15 cellular contexts compared by ENCODE assay signal in the genomic region with DNA sequence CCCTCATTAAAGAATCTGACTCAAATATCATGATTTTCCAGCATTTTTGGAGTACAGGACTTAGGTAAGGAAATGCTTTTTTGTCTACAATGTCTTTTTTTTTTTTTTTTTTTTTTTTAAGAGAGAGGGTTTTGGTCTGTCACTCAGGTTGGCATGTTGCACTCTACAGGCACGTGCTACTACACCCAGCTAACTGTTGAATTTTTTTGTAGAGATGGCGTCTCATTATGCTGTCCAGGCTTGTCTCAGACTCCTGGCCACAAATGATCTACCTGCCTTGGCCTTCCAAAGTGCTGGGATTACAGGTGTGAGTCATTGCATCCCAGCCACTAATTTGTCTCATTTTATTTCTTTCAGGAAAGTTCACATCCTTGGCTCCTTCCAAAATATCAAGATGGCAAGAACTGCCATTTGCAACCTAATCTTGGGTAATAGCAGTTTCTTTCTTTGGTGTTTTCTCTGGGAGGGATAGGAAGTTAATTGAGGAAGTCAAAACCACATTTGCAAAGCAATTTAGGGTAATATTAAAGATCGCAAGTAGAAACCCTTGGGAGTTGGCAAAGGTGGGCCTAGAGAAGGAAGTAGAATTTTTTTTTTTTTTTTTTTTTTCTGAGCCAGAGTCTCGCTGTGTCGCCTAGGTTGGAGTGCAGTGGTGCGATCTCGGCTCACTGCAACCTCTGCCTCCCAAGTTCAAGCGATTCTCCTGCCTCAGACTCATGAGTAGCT. TPM values are rescaled to one million over a fixed set of nuclear protein-coding genes. Genes with fewer than 3 reads are reported as not detected.
DNase-seq lines count a peak whose midpoint lies in the region; ATAC-seq and TF ChIP-seq lines count a peak whose summit lies in the region.
"Had no signal": no experiment of that assay in that cellular context is flagged by ENCODE, and none has a peak within 500 bp of the region (broad histone marks: within the 10 kb centered on the region; RNA-seq: fewer than 3 reads in every experiment).

No MANE protein-coding gene starts in this region.

- intact Hi-C loops in natural killer cell (cut with micrococcal nuclease) = no loop called here

- H3K27me3 Mint-ChIP-seq in natural killer cell treated with Interleukin-12 subunit alpha and Interleukin-12 subunit beta and Interleukin-15 and Interleukin-18, amount 100 ng/mL, for 72 hours = no peaks in the 10 kb centered on the region
- H3K27me3 Mint-ChIP-seq in natural killer cell (ENCODE audit: low read depth in 2 of 2) = no peaks in the 10 kb centered on the region
- no peaks in the 10 kb centered on the region for H3K27me3 Mint-ChIP-seq in chondrocyte (ENCODE audit: low read depth)
- no peaks in the 10 kb centered on the region for H3K27me3 Mint-ChIP-seq in stimulated activated naive B cell treated with anti-CD40 and anti-IgM and Interleukin-4, amounts not matched to agents 10 μg/mL and 1 μg/mL and 100 μg/mL, for 72 hours
- H3K27me3 Mint-ChIP-seq in T-helper 2 cell treated with Interferon-gamma antibody and Interleukin-4, amounts not matched to agents 5 μg/mL and 100 μg/mL, for 36 hours (ENCODE audit: low read depth) = no peaks in the 10 kb centered on the region

- H3K4me3 Mint-ChIP-seq in natural killer cell treated with Interleukin-12 subunit alpha and Interleukin-12 subunit beta and Interleukin-15 and Interleukin-18, amount 100 ng/mL, for 72 hours = no peak overlapping the region
- no peak overlapping the region for H3K4me3 Mint-ChIP-seq in natural killer cell
- H3K4me3 Mint-ChIP-seq in chondrocyte (ENCODE audit: unreplicated experiment) = no peak overlapping the region
- H3K4me3 Mint-ChIP-seq in stimulated activated naive B cell treated with anti-CD40 and anti-IgM and Interleukin-4, amounts not matched to agents 10 μg/mL and 1 μg/mL and 100 μg/mL, for 72 hours = no peak overlapping the region
- H3K4me3 Mint-ChIP-seq in T-helper 2 cell treated with Interferon-gamma antibody and Interleukin-4, amounts not matched to agents 5 μg/mL and 100 μg/mL, for 36 hours = no peak overlapping the region

- H3K9me3 Mint-ChIP-seq in natural killer cell treated with Interleukin-12 subunit alpha and Interleukin-12 subunit beta and Interleukin-15 and Interleukin-18, amount 100 ng/mL, for 72 hours = no peaks in the 10 kb centered on the region
- H3K9me3 Mint-ChIP-seq in natural killer cell (no peaks in the 10 kb centered on the region), chondrocyte (ENCODE audit: low read depth) (no peaks in the 10 kb centered on the region)
- H3K9me3 Mint-ChIP-seq in stimulated activated naive B cell treated with anti-CD40 and anti-IgM and Interleukin-4, amounts not matched to agents 10 μg/mL and 1 μg/mL and 100 μg/mL, for 72 hours = no peaks in the 10 kb centered on the region
- no peaks in the 10 kb centered on the region for H3K9me3 Mint-ChIP-seq in T-helper 2 cell treated with Interferon-gamma antibody and Interleukin-4, amounts not matched to agents 5 μg/mL and 100 μg/mL, for 36 hours

- H3K36me3 Mint-ChIP-seq in natural killer cell treated with Interleukin-12 subunit alpha and Interleukin-12 subunit beta and Interleukin-15 and Interleukin-18, amount 100 ng/mL, for 72 hours = peaks cover 7% of the 10 kb centered on the region
- H3K36me3 Mint-ChIP-seq in natural killer cell = peaks cover under 1% of the 10 kb centered on the region
- peaks cover 8% of the 10 kb centered on the region for H3K36me3 Mint-ChIP-seq in chondrocyte (ENCODE audit: low read depth)
- peaks cover 15 to 26% of the 10 kb centered on the region in 2 donors for H3K36me3 Mint-ChIP-seq in stimulated activated naive B cell treated with anti-CD40 and anti-IgM and Interleukin-4, amounts not matched to agents 10 μg/mL and 1 μg/mL and 100 μg/mL, for 72 hours
- peaks cover 13% of the 10 kb centered on the region for H3K36me3 Mint-ChIP-seq in T-helper 2 cell treated with Interferon-gamma antibody and Interleukin-4, amounts not matched to agents 5 μg/mL and 100 μg/mL, for 36 hours (ENCODE audit: low read depth)

- peaks cover 5% of the 10 kb centered on the region in 2 donors for H3K4me1 Mint-ChIP-seq in natural killer cell treated with Interleukin-12 subunit alpha and Interleukin-12 subunit beta and Interleukin-15 and Interleukin-18, amount 100 ng/mL, for 72 hours (ENCODE audit: low read depth in 2 of 2)
- H3K4me1 Mint-ChIP-seq in natural killer cell = peaks cover 2 to 7% of the 10 kb centered on the region in 2 donors
- no peaks in the 10 kb centered on the region for H3K4me1 Mint-ChIP-seq in chondrocyte (ENCODE audit: low read depth)
- H3K4me1 Mint-ChIP-seq in stimulated activated naive B cell treated with anti-CD40 and anti-IgM and Interleukin-4, amounts not matched to agents 10 μg/mL and 1 μg/mL and 100 μg/mL, for 72 hours = peaks cover 17 to 25% of the 10 kb centered on the region in 2 donors
- peaks cover 4% of the 10 kb centered on the region for H3K4me1 Mint-ChIP-seq in T-helper 2 cell treated with Interferon-gamma antibody and Interleukin-4, amounts not matched to agents 5 μg/mL and 100 μg/mL, for 36 hours (ENCODE audit: low read depth)

- H3K27ac Mint-ChIP-seq in natural killer cell treated with Interleukin-12 subunit alpha and Interleukin-12 subunit beta and Interleukin-15 and Interleukin-18, amount 100 ng/mL, for 72 hours = peak overlapping the region; percentile 19 to 33
- H3K27ac Mint-ChIP-seq in natural killer cell = no peak overlapping the region
- H3K27ac Mint-ChIP-seq in chondrocyte (ENCODE audit: unreplicated experiment) = peak overlapping the region; percentile 9
- H3K27ac Mint-ChIP-seq in stimulated activated naive B cell treated with anti-CD40 and anti-IgM and Interleukin-4, amounts not matched to agents 10 μg/mL and 1 μg/mL and 100 μg/mL, for 72 hours = peak overlapping the region; percentile 0
- H3K27ac Mint-ChIP-seq in T-helper 2 cell treated with Interferon-gamma antibody and Interleukin-4, amounts not matched to agents 5 μg/mL and 100 μg/mL, for 36 hours = no peak overlapping the region

- no peak for DNase-seq in natural killer cell treated with Interleukin-12 subunit alpha and Interleukin-12 subunit beta and Interleukin-15 and Interleukin-18, amount 100 ng/mL, for 72 hours (ENCODE audit: low spot score)
- no peak for DNase-seq in natural killer cell
- no peak for DNase-seq in chondrocyte (ENCODE audit: low spot score)
- DNase-seq in stimulated activated naive B cell treated with anti-CD40 and anti-IgM and Interleukin-4, amounts not matched to agents 10 μg/mL and 1 μg/mL and 100 μg/mL, for 72 hours = no peak
- DNase-seq in HUDEP-2 (lab: John Stamatoyannopoulos, UW; ENCODE audit: unreplicated experiment in 76 of 76) = no peak
- no peak for DNase-seq in T-helper 2 cell treated with Interferon-gamma antibody and Interleukin-4, amounts not matched to agents 5 μg/mL and 100 μg/mL, for 36 hours (ENCODE audit: low spot score)
- no peak for DNase-seq in NCI-H510A (lab: John Stamatoyannopoulos, UW)
- DNase-seq: ACHN; activated CD8-positive, alpha-beta memory T cell treated with anti-CD3 and anti-CD28 coated beads for 24 hours; effector CD8-positive, alpha-beta T cell; gastrocnemius medialis; mucosa of descending colon; NCI-H1105 treated with DMSO at 0.1 percent for 48 hours; NCI-H2227 treated with DMSO at 0.1 percent for 48 hours had no signal

- no peak for TF ChIP-seq CTCF in natural killer cell (IDR thresholded peaks at IDR 0.05)
- no peak for TF ChIP-seq CTCF in chondrocyte (IDR thresholded peaks at IDR 0.05)

- ATAC-seq in natural killer cell treated with Interleukin-12 subunit alpha and Interleukin-12 subunit beta and Interleukin-15 and Interleukin-18, amount 100 ng/mL, for 72 hours = no peak
- no peak for ATAC-seq in natural killer cell
- ATAC-seq in stimulated activated naive B cell treated with anti-CD40 and anti-IgM and Interleukin-4, amounts not matched to agents 10 μg/mL and 1 μg/mL and 100 μg/mL, for 72 hours (replicated peaks) = peak; percentile 57 to 63
- ATAC-seq: gastrocnemius medialis, mucosa of descending colon had no signal

TF ChIP-seq in PFSK-1, 5 proteins besides CTCF, POLR2A, EP300 and RAD21:
- TF ChIP-seq, protein P1, sequence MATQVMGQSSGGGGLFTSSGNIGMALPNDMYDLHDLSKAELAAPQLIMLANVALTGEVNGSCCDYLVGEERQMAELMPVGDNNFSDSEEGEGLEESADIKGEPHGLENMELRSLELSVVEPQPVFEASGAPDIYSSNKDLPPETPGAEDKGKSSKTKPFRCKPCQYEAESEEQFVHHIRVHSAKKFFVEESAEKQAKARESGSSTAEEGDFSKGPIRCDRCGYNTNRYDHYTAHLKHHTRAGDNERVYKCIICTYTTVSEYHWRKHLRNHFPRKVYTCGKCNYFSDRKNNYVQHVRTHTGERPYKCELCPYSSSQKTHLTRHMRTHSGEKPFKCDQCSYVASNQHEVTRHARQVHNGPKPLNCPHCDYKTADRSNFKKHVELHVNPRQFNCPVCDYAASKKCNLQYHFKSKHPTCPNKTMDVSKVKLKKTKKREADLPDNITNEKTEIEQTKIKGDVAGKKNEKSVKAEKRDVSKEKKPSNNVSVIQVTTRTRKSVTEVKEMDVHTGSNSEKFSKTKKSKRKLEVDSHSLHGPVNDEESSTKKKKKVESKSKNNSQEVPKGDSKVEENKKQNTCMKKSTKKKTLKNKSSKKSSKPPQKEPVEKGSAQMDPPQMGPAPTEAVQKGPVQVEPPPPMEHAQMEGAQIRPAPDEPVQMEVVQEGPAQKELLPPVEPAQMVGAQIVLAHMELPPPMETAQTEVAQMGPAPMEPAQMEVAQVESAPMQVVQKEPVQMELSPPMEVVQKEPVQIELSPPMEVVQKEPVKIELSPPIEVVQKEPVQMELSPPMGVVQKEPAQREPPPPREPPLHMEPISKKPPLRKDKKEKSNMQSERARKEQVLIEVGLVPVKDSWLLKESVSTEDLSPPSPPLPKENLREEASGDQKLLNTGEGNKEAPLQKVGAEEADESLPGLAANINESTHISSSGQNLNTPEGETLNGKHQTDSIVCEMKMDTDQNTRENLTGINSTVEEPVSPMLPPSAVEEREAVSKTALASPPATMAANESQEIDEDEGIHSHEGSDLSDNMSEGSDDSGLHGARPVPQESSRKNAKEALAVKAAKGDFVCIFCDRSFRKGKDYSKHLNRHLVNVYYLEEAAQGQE (IDR thresholded peaks at IDR 0.05; ENCODE audit: insufficient read depth in 1 of 2, low read depth in 2 of 2, low read length in 2 of 2) = no peak
- 0 out of 2 replicates have a peak, but pooled peaks have one; percentile 18 for TF ChIP-seq POLR2AphosphoS5 (IDR thresholded peaks at IDR 0.05; ENCODE audit: low read depth, low read length)
- TF ChIP-seq FOXP2 (optimal IDR thresholded peaks at IDR 0.05; ENCODE audit: borderline replicate concordance, extremely low read depth, extremely low read length, insufficient read depth) = no peak
- no peak for TF ChIP-seq SIN3A (IDR thresholded peaks at IDR 0.05; ENCODE audit: borderline replicate concordance, insufficient read depth, low read length)
- no peak for TF ChIP-seq TAF1 (IDR thresholded peaks at IDR 0.05; ENCODE audit: borderline replicate concordance, insufficient read depth, low read length)
TF ChIP-seq in PFSK-1: peak in this region for 1.

RNA-seq across cellular contexts. Expression of a gene that starts 15.5 kb away (rescaled TPM):
- total RNA-seq in natural killer cell treated with Interleukin-12 subunit alpha and Interleukin-12 subunit beta and Interleukin-15 and Interleukin-18, amount 100 ng/mL, for 72 hours = 10 to 100 TPM; 21.1 to 33.3 TPM
- 10 to 100 TPM; 19.4 to 25.1 (median 25.0) TPM for total RNA-seq in natural killer cell
- polyA plus RNA-seq in PFSK-1 (2012; ENCODE audit: insufficient read length, low read depth) = 57.7 TPM
- 11.5 to 20.7 TPM (median 12.0 TPM) in 3 replicates for total RNA-seq in chondrocyte

Comparison
In these comparisons a context has a peak if more than half of its experiments do, and no peak if none do; other contexts are left out.
1. H3K27ac Mint-ChIP-seq: peak in natural killer cell treated with Interleukin-12 subunit alpha and Interleukin-12 subunit beta and Interleukin-15 and Interleukin-18, amount 100 ng/mL, for 72 hours (2 of 2), chondrocyte (single experiment) and stimulated activated naive B cell treated with anti-CD40 and anti-IgM and Interleukin-4, amounts not matched to agents 10 μg/mL and 1 μg/mL and 100 μg/mL, for 72 hours (single experiment); none in natural killer cell (0 of 2) and T-helper 2 cell treated with Interferon-gamma antibody and Interleukin-4, amounts not matched to agents 5 μg/mL and 100 μg/mL, for 36 hours (single experiment).
2. ATAC-seq: peak in stimulated activated naive B cell treated with anti-CD40 and anti-IgM and Interleukin-4, amounts not matched to agents 10 μg/mL and 1 μg/mL and 100 μg/mL, for 72 hours (2 of 2); none in natural killer cell treated with Interleukin-12 subunit alpha and Interleukin-12 subunit beta and Interleukin-15 and Interleukin-18, amount 100 ng/mL, for 72 hours (0 of 2) and natural killer cell (0 of 3).